In the genomic region with DNA sequence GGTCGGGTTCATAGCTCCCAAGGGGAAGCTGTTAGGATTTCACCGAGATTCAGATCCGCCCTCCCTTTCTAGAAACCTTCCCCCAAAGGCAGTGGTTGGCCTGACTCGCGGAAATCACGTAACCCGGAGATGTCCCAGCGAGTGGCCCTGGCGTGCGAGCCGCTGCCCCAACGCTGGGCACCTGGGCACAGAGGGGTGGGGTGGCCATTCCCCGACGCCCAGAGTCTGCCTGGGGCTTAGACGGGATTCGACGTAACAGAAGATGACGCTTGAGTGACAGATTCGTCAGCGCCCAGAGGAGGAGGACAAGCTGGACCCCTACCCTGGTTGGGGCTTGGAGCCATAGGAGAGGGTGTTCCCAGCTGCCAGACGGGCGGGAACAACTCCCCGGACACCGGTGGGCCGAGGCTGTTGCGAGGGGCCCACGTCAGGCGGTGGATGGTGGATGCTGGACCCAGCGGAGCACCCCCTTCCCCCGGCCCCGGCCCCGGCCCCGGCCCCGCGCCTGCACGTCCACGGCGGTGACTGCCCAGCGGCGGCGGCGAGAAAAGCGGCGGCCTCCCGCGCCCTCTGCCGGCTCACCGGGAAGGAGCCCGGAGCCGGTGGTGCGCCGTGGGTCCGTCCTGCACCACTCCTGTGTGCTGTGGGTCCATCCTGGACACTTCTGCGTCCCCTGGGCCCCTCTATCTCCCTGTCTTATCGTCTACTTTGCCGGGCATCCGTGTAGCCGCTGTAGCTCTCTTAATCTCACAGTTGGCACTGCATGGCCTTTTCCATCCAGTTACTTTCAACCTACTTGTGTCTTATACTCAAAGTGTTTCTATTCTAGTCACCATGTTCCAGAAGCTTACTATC, we compare ENCODE assay signal across 8 cellular contexts. TPM values are rescaled to one million over a fixed set of nuclear protein-coding genes. Genes with fewer than 3 reads are reported as not detected.
DNase-seq lines count a peak whose midpoint lies in the region; ATAC-seq and TF ChIP-seq lines count a peak whose summit lies in the region.

No MANE protein-coding gene starts in this region.

- no peak overlapping the region for H3K4me3 ChIP-seq in dorsolateral prefrontal cortex

- peak; percentile 83 for DNase-seq in AG20443 (ENCODE audit: low spot score)
- DNase-seq in Kasumi-1 (lab: John Stamatoyannopoulos, UW): peak; percentile 33 to 50
- DNase-seq in dorsolateral prefrontal cortex: peak in 8 of 10 donors; percentile 8 to 70 (median 42)
- DNase-seq in mesothelial cell of epicardium (ENCODE audit: low spot score in 2 of 2, unreplicated experiment in 2 of 2): peak; percentile 60 to 79
- no peak for DNase-seq in NCI-H128 (lab: John Stamatoyannopoulos, UW; ENCODE audit: unreplicated experiment)
- DNase-seq in T-helper 9 cell: no peak
- DNase-seq in NCI-H1417 treated with DMSO at 0.1 percent for 48 hours (lab: John Stamatoyannopoulos, UW): no peak

- H3K4me3 Mint-ChIP-seq in mesothelial cell of epicardium: no peak overlapping the region

- no peak overlapping the region for H3K27ac Mint-ChIP-seq in mesothelial cell of epicardium

- peaks cover 37% of the 10 kb centered on the region for H3K27me3 Mint-ChIP-seq in mesothelial cell of epicardium (ENCODE audit: low read depth)

- H3K27me3 ChIP-seq in dorsolateral prefrontal cortex: peaks cover 0 to 3% (median 0%) of the 10 kb centered on the region in 45 donors

- peaks cover 1% of the 10 kb centered on the region for H3K4me1 Mint-ChIP-seq in mesothelial cell of epicardium

- no peaks in the 10 kb centered on the region for H3K36me3 Mint-ChIP-seq in mesothelial cell of epicardium

- no peak overlapping the region for H3K27ac ChIP-seq in dorsolateral prefrontal cortex

- intact Hi-C loops in dorsolateral prefrontal cortex (cut with DNase I): loop anchor here (2.0 to 10.0 kb wide), 3 partner anchors 182 to 290 kb away; a partner anchor contains a TSS

- ATAC-seq in HG03196 (IDR thresholded peaks at IDR 0.05; ENCODE audit: unreplicated experiment): no peak

- peak in 54 of 56 donors; percentile 30 to 82 (median 64) for TF ChIP-seq CTCF in dorsolateral prefrontal cortex (IDR thresholded peaks at IDR 0.05 in 54 of 56, conservative IDR thresholded peaks at IDR 0.05 in 2 of 56; ENCODE audit: low read depth in 1 of 56, partially characterized antibody in 56 of 56)
- peak; percentile 76 for TF ChIP-seq CTCF in mesothelial cell of epicardium (IDR thresholded peaks at IDR 0.05; ENCODE audit: unreplicated experiment)

- peaks cover 6% of the 10 kb centered on the region for H3K9me3 Mint-ChIP-seq in mesothelial cell of epicardium

RNA-seq across cellular contexts. Expression of a gene that starts 35.4 kb away (rescaled TPM):
- 100 to 1,000 TPM in 74 of 120 experiments, 10 to 100 TPM in 46; 44.0 to 154 (median 107) TPM for total RNA-seq in dorsolateral prefrontal cortex
- total RNA-seq in mesothelial cell of epicardium: 20.3 to 23.7 TPM (median 21.0 TPM) in 3 replicates

RNA-seq across cellular contexts. Expression of a gene that starts 36.9 kb away (rescaled TPM):
- 10 to 100 TPM; 11.7 to 48.6 (median 31.6) TPM for total RNA-seq in dorsolateral prefrontal cortex
- total RNA-seq in mesothelial cell of epicardium: not detected in 3 replicates

Comparison
In these comparisons a context has a peak if more than half of its experiments do, and no peak if none do; other contexts are left out.
1. DNase-seq: peak in AG20443 (single experiment), Kasumi-1 (2 of 2), dorsolateral prefrontal cortex (8 of 10) and mesothelial cell of epicardium (2 of 2); none in NCI-H128 (single experiment), T-helper 9 cell (single experiment) and NCI-H1417 treated with DMSO at 0.1 percent for 48 hours (single experiment).
2. RNA of a gene that starts 36.9 kb away (total RNA-seq): 11.7 to 48.6 TPM in dorsolateral prefrontal cortex; not detected in mesothelial cell of epicardium; every median in the first group is over 10 times any median in the second.